ENCODE assay signal across 8 cellular contexts in genomic region chr18:62425465-62426190, GRCh38.
DNase-seq lines count a peak whose midpoint lies in the region; ATAC-seq, FAIRE-seq and TF ChIP-seq lines count a peak whose summit lies in the region.

No MANE protein-coding gene starts in this region.

- peak; percentile 93 for FAIRE-seq in pancreas (lab: Jason Lieb, UNC)

- DNase-seq in COR-L47 (lab: John Stamatoyannopoulos, UW), result peak; percentile 83
- DNase-seq in HAP-1 (ENCODE audit: low spot score in 2 of 2), result peak; percentile 83 to 86
- peak; percentile 94 for DNase-seq in NCI-H146 (lab: John Stamatoyannopoulos, UW)
- DNase-seq in SW480 (ENCODE audit: low spot score), result peak; percentile 73
- DNase-seq in amygdala (lab: John Stamatoyannopoulos, UW), result peak in 52 of 56 donors; percentile 1 to 91 (median 48)
- peak in 4 of 5 donors; percentile 77 to 89 (median 86) for DNase-seq in heart left ventricle
- DNase-seq in pancreas, result peak in 4 of 6 donors; percentile 47 to 89 (median 76)

- no peaks in the 10 kb centered on the region for H3K27me3 ChIP-seq in HAP-1 (ENCODE audit: low read depth)
- no peaks in the 10 kb centered on the region for H3K27me3 ChIP-seq in heart left ventricle
- no peaks in the 10 kb centered on the region for H3K27me3 ChIP-seq in pancreas

- H3K36me3 ChIP-seq in HAP-1 (replicated peaks) (no peaks in the 10 kb centered on the region), heart left ventricle (no peaks in the 10 kb centered on the region), pancreas (no peaks in the 10 kb centered on the region)

- H3K27ac ChIP-seq in heart left ventricle (peak overlapping the region; percentile 25 to 93 (median 85)), pancreas (peak overlapping the region in 2 of 4 donors; percentile 59 to 61)

- no peak overlapping the region for H3K4me3 ChIP-seq in HAP-1
- H3K4me3 ChIP-seq in heart left ventricle, result peak overlapping the region in 10 of 12 donors; percentile 20 to 54 (median 41)
- H3K4me3 ChIP-seq in pancreas, result peak overlapping the region in 2 of 4 donors; percentile 5 to 33

- intact Hi-C loops in heart left ventricle (cut with DNase I), result loop anchor here (1.0 to 5.0 kb wide), 11 partner anchors 97 to 557 kb away; partner anchors contain the start of gene ZCCHC2 (in 5 of the 10)
- intact Hi-C loops in pancreas (cut with DNase I), result loop anchor here in 1 of 3 donors (5.0 kb wide), 1 partner anchor 157 kb away; no protein-coding TSS in a partner anchor

- H3K9me3 ChIP-seq in HAP-1 (no peaks in the 10 kb centered on the region), heart left ventricle (peaks cover 0 to 13% (median 0%) of the 10 kb centered on the region in 12 donors), pancreas (no peaks in the 10 kb centered on the region)

- TF ChIP-seq CTCF in heart left ventricle (IDR thresholded peaks at IDR 0.05) (peak; percentile 72 to 92 (median 84)), pancreas (IDR thresholded peaks at IDR 0.05) (peak; percentile 65 to 83 (median 72))

- 3 to 6% (median 4%) methylated on average over 14 of the region's 14 CpGs for WGBS in heart left ventricle, 4 donors
- WGBS in pancreas, 2 donors, result 2 to 3% methylated on average over 14 of the region's 14 CpGs

- ATAC-seq in heart left ventricle (peak; percentile 91 to 95 (median 92)), pancreas (peak; percentile 88 to 96 (median 96)), HG03196 (IDR thresholded peaks at IDR 0.05; ENCODE audit: unreplicated experiment) (no peak)

- no peaks in the 10 kb centered on the region for H3K4me1 ChIP-seq in HAP-1
- H3K4me1 ChIP-seq in heart left ventricle, result peaks cover 0 to 32% (median 10%) of the 10 kb centered on the region in 12 donors
- H3K4me1 ChIP-seq in pancreas, result peaks cover 0 to 15% (median 0%) of the 10 kb centered on the region in 3 donors

- TF ChIP-seq POLR2A in heart left ventricle (IDR thresholded peaks at IDR 0.05), result no peak

- in situ Hi-C loops in HAP-1 (cut with MboI; ENCODE audit: low sequenced_read_pairs), result no loop called here
